In genomic region chr12:31765931-31766330, GRCh38 we compare ENCODE assay signal across 17 cellular contexts.
"Had no signal": no experiment of that assay in that cellular context is flagged by ENCODE, and none has a peak within 500 bp of the region (broad histone marks: within the 10 kb centered on the region; RNA-seq: fewer than 3 reads in every experiment).

No MANE protein-coding gene starts in this region.

- H3K27me3 ChIP-seq: heart left ventricle, spleen, upper lobe of left lung had no signal

- H3K27ac ChIP-seq: heart left ventricle, left ventricle myocardium inferior, spleen, thoracic aorta, upper lobe of left lung had no signal

- H3K36me3 ChIP-seq: heart left ventricle, left ventricle myocardium inferior, spleen, thoracic aorta, upper lobe of left lung had no signal

- H3K4me3 ChIP-seq: heart left ventricle, left ventricle myocardium inferior, spleen, thoracic aorta, upper lobe of left lung had no signal

- H3K9me3 ChIP-seq: thoracic aorta, upper lobe of left lung had no signal

- ATAC-seq: heart left ventricle had no signal

- H3K4me1 ChIP-seq: heart left ventricle, left ventricle myocardium inferior, spleen, upper lobe of left lung had no signal

- DNase-seq: activated CD4-positive, alpha-beta memory T cell treated with anti-CD3 and anti-CD28 coated beads for 36 hours; activated CD4-positive, alpha-beta T cell treated with anti-CD3 and anti-CD28 coated beads for 4 hours; activated naive CD8-positive, alpha-beta T cell treated with anti-CD3 and anti-CD28 coated beads, Interleukin-2, amount 10 ng/mL, durations not matched to agents 7 days and 5 days; activated T-cell treated with anti-CD3 and anti-CD28 coated beads for 4 hours; anterior cingulate cortex; caudate nucleus; endodermal cell; heart left ventricle; kidney glomerular epithelial cell; left ventricle myocardium inferior; occipital lobe; posterior cingulate gyrus; spleen; stimulated activated CD4-positive, alpha-beta T cell treated with anti-CD3 and anti-CD28 coated beads, Interleukin-4, amount 100 ng/mL, for 4 hours; stimulated activated naive B cell treated with anti-CD40 and anti-IgM and Interleukin-4, amounts not matched to agents 10 μg/mL and 1 μg/mL and 100 μg/mL, for 72 hours; upper lobe of left lung had no signal
